In genomic region chr2:173749315-173749714, GRCh38 we compare ENCODE assay signal across 13 cellular contexts.
DNase-seq lines count a peak whose midpoint lies in the region; ATAC-seq, FAIRE-seq and TF ChIP-seq lines count a peak whose summit lies in the region.
"Had no signal": no experiment of that assay in that cellular context is flagged by ENCODE, and none has a peak within 500 bp of the region (broad histone marks: within the 10 kb centered on the region; RNA-seq: fewer than 3 reads in every experiment).

No MANE protein-coding gene starts in this region.

- TF ChIP-seq CTCF in endothelial cell of umbilical vein (IDR thresholded peaks at IDR 0.05; ENCODE audit: extremely low read depth in 1 of 2, insufficient read depth in 1 of 2, low read depth in 1 of 2, low read length in 2 of 2), result no peak
- TF ChIP-seq CTCF in retinal pigment epithelial cell (conservative IDR thresholded peaks at IDR 0.05; ENCODE audit: low read depth, low read length), result peak; percentile 55
- no peak for TF ChIP-seq CTCF in CD8-positive, alpha-beta T cell (IDR thresholded peaks at IDR 0.05)
- peak in 1 of 6 experiments; percentile 29 for TF ChIP-seq CTCF in adrenal gland (IDR thresholded peaks at IDR 0.05)

- TF ChIP-seq POLR2A in endothelial cell of umbilical vein (IDR thresholded peaks at IDR 0.05; ENCODE audit: low read depth, low read length), result no peak
- no peak for TF ChIP-seq POLR2A in adrenal gland (IDR thresholded peaks at IDR 0.05)

- no peaks in the 10 kb centered on the region for H3K9me3 Mint-ChIP-seq in CD8-positive, alpha-beta T cell

- BruUV-seq in endothelial cell of umbilical vein (replicated peaks; lab: Mats Ljungman, UMichigan), result no TSS peak

- peak; percentile 25 for DNase-seq in NCI-H82 (lab: John Stamatoyannopoulos, UW)
- no peak for DNase-seq in NCI-H82 treated with DMSO at 0.1 percent for 48 hours (lab: John Stamatoyannopoulos, UW; ENCODE audit: unreplicated experiment)
- peak; percentile 7 for DNase-seq in OCI-M1 (lab: John Stamatoyannopoulos, UW)
- peak; percentile 8 for DNase-seq in endothelial cell of umbilical vein (ENCODE audit: low read depth, low spot score)
- DNase-seq in retinal pigment epithelial cell (ENCODE audit: low read depth), result no peak
- no peak for DNase-seq in CD8-positive, alpha-beta T cell
- DNase-seq in adrenal gland, result no peak
- DNase-seq: activated naive CD4-positive, alpha-beta T cell treated with Interleukin-2 at 50 U/mL for 16 hours; AML-193; NCI-H2171 treated with DMSO at 0.1 percent for 48 hours had no signal

- H3K4me3 Mint-ChIP-seq in CD8-positive, alpha-beta T cell, result no peak overlapping the region

- H3K27me3 ChIP-seq in endothelial cell of umbilical vein (ENCODE audit: control insufficient read depth in 2 of 2, insufficient read depth in 2 of 2, low read length in 2 of 2), result peaks cover 4 to 10% of the 10 kb centered on the region in 2 experiments
- H3K27me3 ChIP-seq in CD8-positive, alpha-beta T cell (ENCODE audit: insufficient read depth, low read length), result no peaks in the 10 kb centered on the region
- H3K27me3 ChIP-seq in adrenal gland, result no peaks in the 10 kb centered on the region

- no peak overlapping the region for H3K9ac ChIP-seq in endothelial cell of umbilical vein (replicated peaks; ENCODE audit: extremely low read depth, insufficient read depth, low read length)

- H3K27ac Mint-ChIP-seq in CD8-positive, alpha-beta T cell, result no peak overlapping the region

- H3K4me2 ChIP-seq in endothelial cell of umbilical vein (ENCODE audit: insufficient read depth, low read length), result no peak overlapping the region

- intact Hi-C loops in endothelial cell of umbilical vein (cut with micrococcal nuclease), result loop anchor here (1.0 to 10.0 kb wide), 2 partner anchors 178 to 345 kb away; no protein-coding TSS in a partner anchor
- intact Hi-C loops in CD8-positive, alpha-beta T cell (cut with DNase I, micrococcal nuclease), result no loop called here
- intact Hi-C loops in adrenal gland (cut with DNase I), result no loop called here

- H3K27ac ChIP-seq in endothelial cell of umbilical vein (ENCODE audit: insufficient read depth, low read depth, low read length), result no peak overlapping the region
- H3K27ac ChIP-seq in CD8-positive, alpha-beta T cell (ENCODE audit: low read depth, low read length), result no peak overlapping the region
- H3K27ac ChIP-seq in adrenal gland, result no peak overlapping the region
- H3K27ac ChIP-seq: gastroesophageal sphincter had no signal

- no peak overlapping the region for H2AFZ ChIP-seq in endothelial cell of umbilical vein (ENCODE audit: low read depth, low read length)

- H3K4me1 ChIP-seq in endothelial cell of umbilical vein (ENCODE audit: control insufficient read depth, extremely low read depth, insufficient read depth, low read length) (no peaks in the 10 kb centered on the region), adrenal gland (replicated peaks in 1 of 2) (no peaks in the 10 kb centered on the region)
- H3K4me1 ChIP-seq in CD8-positive, alpha-beta T cell (ENCODE audit: insufficient read depth, low read length), result no peaks in the 10 kb centered on the region
- H3K4me1 ChIP-seq: gastroesophageal sphincter had no signal

- CTCF ChIA-PET in endothelial cell of umbilical vein (lab: Charles Lee), result interaction anchor here (1.8 to 2.6 kb wide), 2 partner anchors 179 to 300 kb away, joined by 5 to 7 read pairs; no protein-coding TSS in a partner anchor
- CTCF ChIA-PET in CD8-positive, alpha-beta T cell (lab: Charles Lee), result no interaction called here

- H3K4me1 Mint-ChIP-seq in CD8-positive, alpha-beta T cell (ENCODE audit: low read depth), result no peaks in the 10 kb centered on the region

- peaks cover 8% of the 10 kb centered on the region for H3K27me3 Mint-ChIP-seq in CD8-positive, alpha-beta T cell (ENCODE audit: low read depth)

- 48 to 57% (median 55%) methylated on average over 2 of the region's 2 CpGs for WGBS in adrenal gland, 4 donors

- H3K9me1 ChIP-seq in endothelial cell of umbilical vein (replicated peaks; ENCODE audit: control insufficient read depth, extremely low read depth, insufficient read depth, low read length), result no peaks in the 10 kb centered on the region

- POLR2A ChIA-PET in endothelial cell of umbilical vein (lab: Charles Lee), result no interaction called here
- POLR2A ChIA-PET in CD8-positive, alpha-beta T cell (lab: Charles Lee), result no interaction called here

- H3K36me3 ChIP-seq in endothelial cell of umbilical vein (ENCODE audit: control insufficient read depth in 2 of 2, extremely low read depth in 1 of 2, insufficient read depth in 2 of 2, low read length in 2 of 2), result no peaks in the 10 kb centered on the region
- no peaks in the 10 kb centered on the region for H3K36me3 ChIP-seq in CD8-positive, alpha-beta T cell (ENCODE audit: insufficient read depth, low read length)
- no peaks in the 10 kb centered on the region for H3K36me3 ChIP-seq in adrenal gland (replicated peaks in 1 of 2)
- H3K36me3 ChIP-seq: gastroesophageal sphincter had no signal

- no peak for ATAC-seq in GM18511 (IDR thresholded peaks at IDR 0.05; ENCODE audit: unreplicated experiment)
- no peak for ATAC-seq in CD8-positive, alpha-beta T cell
- ATAC-seq: gastroesophageal sphincter had no signal

- H3K36me3 Mint-ChIP-seq in CD8-positive, alpha-beta T cell, result no peaks in the 10 kb centered on the region

- H3K79me2 ChIP-seq in endothelial cell of umbilical vein (ENCODE audit: control insufficient read depth, insufficient read depth, low read length), result no peaks in the 10 kb centered on the region

- H3K4me3 ChIP-seq in endothelial cell of umbilical vein (replicated peaks in 1 of 3; ENCODE audit: insufficient read depth in 1 of 3, low read depth in 1 of 3, low read length in 3 of 3) (no peak overlapping the region), retinal pigment epithelial cell (ENCODE audit: low read length) (no peak overlapping the region), adrenal gland (no peak overlapping the region)
- H3K4me3 ChIP-seq in CD8-positive, alpha-beta T cell (ENCODE audit: low read depth, low read length), result no peak overlapping the region
- H3K4me3 ChIP-seq: gastroesophageal sphincter had no signal

- H3K9me3 ChIP-seq in endothelial cell of umbilical vein (replicated peaks; ENCODE audit: control insufficient read depth, insufficient read depth, low read length) (no peaks in the 10 kb centered on the region), adrenal gland (replicated peaks in 1 of 3) (no peaks in the 10 kb centered on the region)
- no peaks in the 10 kb centered on the region for H3K9me3 ChIP-seq in CD8-positive, alpha-beta T cell (ENCODE audit: low read length)
- H3K9me3 ChIP-seq: gastroesophageal sphincter had no signal

- dilution Hi-C loops in endothelial cell of umbilical vein (cut with MboI; ENCODE audit: extremely low pct_ligation_motif_present, low sequenced_read_pairs), result no loop called here

- no peak for FAIRE-seq in endothelial cell of umbilical vein (lab: Jason Lieb, UNC)
- FAIRE-seq: TTC549 had no signal

- no peaks in the 10 kb centered on the region for H4K20me1 ChIP-seq in endothelial cell of umbilical vein (replicated peaks; ENCODE audit: control insufficient read depth, extremely low read depth, insufficient read depth, low read length)

TF ChIP-seq in endothelial cell of umbilical vein, 7 proteins besides CTCF, POLR2A, EP300 and RAD21:
- TF ChIP-seq MAX (IDR thresholded peaks at IDR 0.05; ENCODE audit: insufficient read depth, insufficient read length) (no peak), FOS (IDR thresholded peaks at IDR 0.05; ENCODE audit: borderline replicate concordance, insufficient read depth, low read length) (no peak), MYC (IDR thresholded peaks at IDR 0.05; ENCODE audit: low read depth, low read length) (no peak), EZH2 (IDR thresholded peaks at IDR 0.05; ENCODE audit: borderline replicate concordance, low read depth, low read length, severe bottlenecking) (no peak), JUN (IDR thresholded peaks at IDR 0.05; ENCODE audit: borderline replicate concordance, insufficient read depth, insufficient read length, low read depth) (no peak), GATA2 (IDR thresholded peaks at IDR 0.05; ENCODE audit: insufficient read depth, insufficient read length, low read depth, low read length) (no peak), POLR2AphosphoS5 (IDR thresholded peaks at IDR 0.05; ENCODE audit: insufficient read depth, low read depth, low read length) (no peak)

Comparison
In these comparisons a context has a peak if more than half of its experiments do, and no peak if none do; other contexts are left out.
1. DNase-seq: peak in NCI-H82 (single experiment), OCI-M1 (single experiment) and endothelial cell of umbilical vein (single experiment); none in NCI-H82 treated with DMSO at 0.1 percent for 48 hours (single experiment), retinal pigment epithelial cell (single experiment), CD8-positive, alpha-beta T cell (0 of 7) and adrenal gland (0 of 7).